In genomic region chr12:124755801-124756148, GRCh38 we compare ENCODE assay signal across 10 cellular contexts.
A peak's percentile ranks its signal among the peaks of the same experiment; 100 is the strongest.
DNase-seq lines count a peak whose midpoint lies in the region; ATAC-seq, FAIRE-seq and TF ChIP-seq lines count a peak whose summit lies in the region.
"Had no signal": no experiment of that assay in that cellular context is flagged by ENCODE, and none has a peak within 500 bp of the region (broad histone marks: within the 10 kb centered on the region; RNA-seq: fewer than 3 reads in every experiment).

No MANE protein-coding gene starts in this region.

- no peak overlapping the region for H3K4me3 ChIP-seq in CD8-positive, alpha-beta memory T cell (ENCODE audit: low read length)
- H3K4me3 ChIP-seq in iPS-20b (ENCODE audit: low read length) (no peak overlapping the region), skeletal muscle tissue (ENCODE audit: low read length in 3 of 3) (no peak overlapping the region), aorta (ENCODE audit: low read length in 2 of 2) (no peak overlapping the region)

- CTCF ChIA-PET in CD8-positive, alpha-beta memory T cell (lab: Charles Lee), result interaction anchor here (1.0 kb wide), 1 partner anchor 8 kb away, joined by 3 read pairs; no protein-coding TSS in a partner anchor
- CTCF ChIA-PET in WTC11 (lab: Charles Lee), result interaction anchor here (1.0 to 2.0 kb wide), 9 partner anchors 8 to 277 kb away, joined by 3 to 8 read pairs (median 4); no protein-coding TSS in a partner anchor

- 93 to 97% methylated on average over 8 of the region's 8 CpGs for WGBS in aorta, 2 donors

- peaks cover 12 to 28% of the 10 kb centered on the region in 2 donors for H3K27me3 Mint-ChIP-seq in CD8-positive, alpha-beta memory T cell
- H3K27me3 Mint-ChIP-seq in WTC11 (ENCODE audit: low read depth), result no peaks in the 10 kb centered on the region; the same call in none of the 2 replicates

- no peak overlapping the region for H3K27ac ChIP-seq in CD8-positive, alpha-beta memory T cell (ENCODE audit: low read depth, low read length)
- H3K27ac ChIP-seq in iPS-20b (ENCODE audit: low read length) (no peak overlapping the region), skeletal muscle tissue (ENCODE audit: low read depth, low read length) (peak overlapping the region; percentile 78), aorta (ENCODE audit: low read depth in 1 of 2, low read length in 2 of 2) (no peak overlapping the region)

- peaks cover 0 to 4% (median 1%) of the 10 kb centered on the region in 5 donors for H3K9me3 Mint-ChIP-seq in CD8-positive, alpha-beta memory T cell
- peaks cover 29% of the 10 kb centered on the region for H3K9me3 Mint-ChIP-seq in WTC11

- TF ChIP-seq CTCF in WTC11 (IDR thresholded peaks at IDR 0.05), result no peak

- H3K9ac ChIP-seq in iPS-20b (ENCODE audit: low read depth, low read length), result peak overlapping the region; percentile 14; the same call in 1 of the 2 replicates
- peak overlapping the region in 2 of 3 donors; percentile 12 to 71 for H3K9ac ChIP-seq in skeletal muscle tissue (ENCODE audit: low read depth in 1 of 3, low read length in 3 of 3)

- intact Hi-C loops in aorta (cut with DNase I), result no loop called here

- no peak for FAIRE-seq in HTR-8/SVneo (lab: Jason Lieb, UNC)

- H3K27ac Mint-ChIP-seq in CD8-positive, alpha-beta memory T cell, result peak overlapping the region in 7 of 8 donors; percentile 7 to 92 (median 73)
- no peak overlapping the region for H3K27ac Mint-ChIP-seq in WTC11

- no peaks in the 10 kb centered on the region for H3K27me3 ChIP-seq in CD8-positive, alpha-beta memory T cell (ENCODE audit: insufficient read depth, low read length, poor library complexity, severe bottlenecking)
- no peaks in the 10 kb centered on the region for H3K27me3 ChIP-seq in iPS-20b (ENCODE audit: insufficient read depth, low read length)
- no peaks in the 10 kb centered on the region for H3K27me3 ChIP-seq in skeletal muscle tissue (ENCODE audit: control insufficient read depth in 3 of 3, insufficient read depth in 3 of 3, low read length in 3 of 3)
- H3K27me3 ChIP-seq in aorta (ENCODE audit: control insufficient read depth in 1 of 2, insufficient read depth in 2 of 2, low read length in 1 of 2), result no peaks in the 10 kb centered on the region

- DNase-seq in CD8-positive, alpha-beta memory T cell, result no peak
- DNase-seq in WTC11 (ENCODE audit: low spot score) (no peak), NCI-H2171 (lab: John Stamatoyannopoulos, UW) (no peak), aorta (no peak), HTR-8/SVneo (ENCODE audit: insufficient read length, low spot score) (no peak)
- DNase-seq: stimulated activated CD4-positive, alpha-beta T cell treated with anti-CD3 and anti-CD28 coated beads, Interleukin-4, amount 100 ng/mL, for 4 hours; T-helper 9 cell had no signal

- no peaks in the 10 kb centered on the region for H3K36me3 ChIP-seq in CD8-positive, alpha-beta memory T cell (ENCODE audit: insufficient read depth, low read length)
- H3K36me3 ChIP-seq in iPS-20b (ENCODE audit: insufficient read depth, low read depth, low read length) (no peaks in the 10 kb centered on the region), skeletal muscle tissue (ENCODE audit: control insufficient read depth in 3 of 3, insufficient read depth in 3 of 3, low read length in 3 of 3) (no peaks in the 10 kb centered on the region), aorta (ENCODE audit: control insufficient read depth in 1 of 2, insufficient read depth in 2 of 2, low read length in 1 of 2) (no peaks in the 10 kb centered on the region)

- ATAC-seq in WTC11 (no peak), aorta (ENCODE audit: low FRiP score) (no peak), HG03378 (IDR thresholded peaks at IDR 0.05; ENCODE audit: unreplicated experiment) (no peak)

- peaks cover 0 to 2% (median 0%) of the 10 kb centered on the region in 3 donors for H3K36me3 Mint-ChIP-seq in CD8-positive, alpha-beta memory T cell
- H3K36me3 Mint-ChIP-seq in WTC11, result peaks cover 28% of the 10 kb centered on the region

- peaks cover 7% of the 10 kb centered on the region for H3K4me1 ChIP-seq in CD8-positive, alpha-beta memory T cell (ENCODE audit: insufficient read depth, low read length)
- H3K4me1 ChIP-seq in iPS-20b (ENCODE audit: insufficient read depth, low read length) (peaks cover 10% of the 10 kb centered on the region; the same call in 1 of the 2 replicates), skeletal muscle tissue (ENCODE audit: control insufficient read depth in 3 of 3, insufficient read depth in 3 of 3, low read length in 3 of 3) (peaks cover 30 to 43% (median 38%) of the 10 kb centered on the region in 3 donors), aorta (ENCODE audit: control insufficient read depth in 1 of 2, insufficient read depth in 2 of 2, low read length in 2 of 2) (no peaks in the 10 kb centered on the region)

- POLR2A ChIA-PET in CD8-positive, alpha-beta memory T cell (lab: Charles Lee), result interaction anchor here (0.8 kb wide), 1 partner anchor 10 kb away, joined by 3 read pairs; no protein-coding TSS in a partner anchor
- POLR2A ChIA-PET in WTC11 (lab: Charles Lee), result interaction anchor here (0.6 kb wide), 1 partner anchor 181 kb away, joined by 3 read pairs; no protein-coding TSS in a partner anchor

- no peaks in the 10 kb centered on the region for H3K9me3 ChIP-seq in CD8-positive, alpha-beta memory T cell (ENCODE audit: low read length)
- H3K9me3 ChIP-seq in iPS-20b (ENCODE audit: insufficient read depth, low read depth, low read length), result peaks cover 10% of the 10 kb centered on the region
- H3K9me3 ChIP-seq in skeletal muscle tissue (ENCODE audit: control insufficient read depth in 3 of 3, low read length in 3 of 3), result peaks cover 0 to 5% (median 0%) of the 10 kb centered on the region in 3 donors
- H3K9me3 ChIP-seq in aorta (ENCODE audit: control insufficient read depth, low read length), result no peaks in the 10 kb centered on the region

- peaks cover 14 to 20% (median 19%) of the 10 kb centered on the region in 3 donors for H3K4me1 Mint-ChIP-seq in CD8-positive, alpha-beta memory T cell
- peaks cover 29% of the 10 kb centered on the region for H3K4me1 Mint-ChIP-seq in WTC11

- H3K4me3 Mint-ChIP-seq in CD8-positive, alpha-beta memory T cell, result peak overlapping the region in 6 of 7 donors; percentile 58 to 82 (median 70)
- H3K4me3 Mint-ChIP-seq in WTC11, result no peak overlapping the region

TF ChIP-seq in WTC11, 78 proteins besides CTCF, POLR2A, EP300 and RAD21:
- TF ChIP-seq STAT6 (CRISPR knock-in tag; conservative IDR thresholded peaks at IDR 0.05; ENCODE audit: low read depth) (no peak), GTF2I (CRISPR knock-in tag; conservative IDR thresholded peaks at IDR 0.05) (peak; percentile 58; the same call in 1 of the 2 replicates)
